ENCODE assay signal across 12 cellular contexts in the genomic region with DNA sequence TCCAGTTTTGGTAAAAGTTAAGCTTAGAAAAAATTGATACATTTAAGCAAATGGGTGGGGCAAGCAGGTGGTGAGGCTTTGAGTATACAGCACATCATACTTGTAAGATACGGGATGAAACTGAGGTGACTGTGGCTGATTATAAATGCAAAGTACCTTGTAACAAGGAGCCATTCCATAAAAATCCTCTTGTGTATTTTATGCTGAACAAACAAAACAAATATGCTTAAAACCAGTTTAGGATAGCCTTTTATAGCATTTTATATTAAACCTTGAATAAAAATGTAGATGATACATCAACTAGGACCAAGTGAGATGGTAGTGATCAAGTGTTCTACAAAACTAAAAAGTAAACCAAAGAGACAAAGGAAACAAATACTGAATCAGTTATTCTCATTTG. TPM values are rescaled to one million over a fixed set of nuclear protein-coding genes. Genes with fewer than 3 reads are reported as not detected.
A peak's percentile ranks its signal among the peaks of the same experiment; 100 is the strongest.
DNase-seq lines count a peak whose midpoint lies in the region; ATAC-seq and TF ChIP-seq lines count a peak whose summit lies in the region.
"Had no signal": no experiment of that assay in that cellular context is flagged by ENCODE, and none has a peak within 500 bp of the region (broad histone marks: within the 10 kb centered on the region; RNA-seq: fewer than 3 reads in every experiment).

No MANE protein-coding gene starts in this region.

- H3K4me3 ChIP-seq in right lobe of liver: peak overlapping the region in 1 of 3 donors; percentile 58
- H3K4me3 ChIP-seq in suprapubic skin: no peak overlapping the region
- no peak overlapping the region for H3K4me3 ChIP-seq in Peyer's patch
- H3K4me3 ChIP-seq: body of pancreas had no signal

- H3K4me3 Mint-ChIP-seq in activated T-cell treated with anti-CD3 and anti-CD28 coated beads, Interleukin-2, amount 50 U/mL, for 72 hours: peak overlapping the region; percentile 35 to 83
- peak overlapping the region; percentile 46 for H3K4me3 Mint-ChIP-seq in activated T-helper 2 cell treated with anti-CD3 and anti-CD28 coated beads, Interferon-gamma antibody, Interleukin-2, Interleukin-4, amounts not matched to agents 10 μg/mL and 5 μg/mL and 100 μg/mL, durations not matched to agents 14 hours and 24 hours and 36 hours (ENCODE audit: low read depth)

- H3K4me1 Mint-ChIP-seq in activated T-cell treated with anti-CD3 and anti-CD28 coated beads, Interleukin-2, amount 50 U/mL, for 72 hours (ENCODE audit: low read depth): peaks cover 54% of the 10 kb centered on the region
- H3K4me1 Mint-ChIP-seq in activated T-helper 2 cell treated with anti-CD3 and anti-CD28 coated beads, Interferon-gamma antibody, Interleukin-2, Interleukin-4, amounts not matched to agents 10 μg/mL and 5 μg/mL and 100 μg/mL, durations not matched to agents 14 hours and 24 hours and 36 hours (ENCODE audit: low read depth): peaks cover 58% of the 10 kb centered on the region

- TF ChIP-seq CTCF in right lobe of liver (IDR thresholded peaks at IDR 0.05) (no peak), suprapubic skin (IDR thresholded peaks at IDR 0.05) (no peak), Peyer's patch (IDR thresholded peaks at IDR 0.05) (no peak)

- no peaks in the 10 kb centered on the region for H3K27me3 Mint-ChIP-seq in activated T-cell treated with anti-CD3 and anti-CD28 coated beads, Interleukin-2, amount 50 U/mL, for 72 hours (ENCODE audit: low read depth)
- H3K27me3 Mint-ChIP-seq in activated T-helper 2 cell treated with anti-CD3 and anti-CD28 coated beads, Interferon-gamma antibody, Interleukin-2, Interleukin-4, amounts not matched to agents 10 μg/mL and 5 μg/mL and 100 μg/mL, durations not matched to agents 14 hours and 24 hours and 36 hours (ENCODE audit: low read depth): no peaks in the 10 kb centered on the region

- H3K9me3 ChIP-seq in right lobe of liver (no peaks in the 10 kb centered on the region), suprapubic skin (no peaks in the 10 kb centered on the region), Peyer's patch (no peaks in the 10 kb centered on the region)
- H3K9me3 ChIP-seq: body of pancreas, uterus had no signal

- H3K27ac ChIP-seq in right lobe of liver: peak overlapping the region in 2 of 3 donors; percentile 95 to 97
- peak overlapping the region; percentile 42 for H3K27ac ChIP-seq in suprapubic skin
- H3K27ac ChIP-seq in Peyer's patch: peak overlapping the region in 2 of 4 donors; percentile 5 to 15

- no peak for DNase-seq in activated T-cell treated with anti-CD3 and anti-CD28 coated beads, Interleukin-2, amount 50 U/mL, for 72 hours
- DNase-seq in activated T-cell treated with anti-CD3 and anti-CD28 coated beads, Interleukin-2, amount 50 U/mL, for 48 hours: no peak
- DNase-seq in activated T-helper 2 cell treated with anti-CD3 and anti-CD28 coated beads, Interferon-gamma antibody, Interleukin-2, Interleukin-4, amounts not matched to agents 10 μg/mL and 5 μg/mL and 100 μg/mL, durations not matched to agents 14 hours and 24 hours and 36 hours (ENCODE audit: low spot score): no peak
- DNase-seq in right lobe of liver: no peak
- DNase-seq in suprapubic skin (ENCODE audit: low spot score in 2 of 2): no peak
- no peak for DNase-seq in HuH-7 (ENCODE audit: low spot score)
- DNase-seq in NCI-H1092 (lab: John Stamatoyannopoulos, UW): no peak
- no peak for DNase-seq in Peyer's patch
- DNase-seq: activated CD8-positive, alpha-beta memory T cell treated with anti-CD3 and anti-CD28 coated beads for 24 hours; body of pancreas; NCI-H2227 treated with DMSO at 0.1 percent for 48 hours; uterus had no signal

- peak overlapping the region; percentile 68 for H3K27ac Mint-ChIP-seq in activated T-cell treated with anti-CD3 and anti-CD28 coated beads, Interleukin-2, amount 50 U/mL, for 72 hours
- H3K27ac Mint-ChIP-seq in activated T-helper 2 cell treated with anti-CD3 and anti-CD28 coated beads, Interferon-gamma antibody, Interleukin-2, Interleukin-4, amounts not matched to agents 10 μg/mL and 5 μg/mL and 100 μg/mL, durations not matched to agents 14 hours and 24 hours and 36 hours: no peak overlapping the region

- 67% methylated on average over 1 of the region's 1 CpG for WGBS in right lobe of liver (ENCODE audit: insufficient coverage, low coverage, low lambda C conversion rate, missing lambda C conversion rate)
- 81% methylated on average over 1 of the region's 1 CpG for WGBS in suprapubic skin

- intact Hi-C loops in activated T-helper 2 cell treated with anti-CD3 and anti-CD28 coated beads, Interferon-gamma antibody, Interleukin-2, Interleukin-4, amounts not matched to agents 10 μg/mL and 5 μg/mL and 100 μg/mL, durations not matched to agents 14 hours and 24 hours and 36 hours (cut with micrococcal nuclease): no loop called here
- intact Hi-C loops in right lobe of liver (cut with DNase I): no loop called here

- H3K36me3 Mint-ChIP-seq in activated T-cell treated with anti-CD3 and anti-CD28 coated beads, Interleukin-2, amount 50 U/mL, for 72 hours (ENCODE audit: insufficient read depth in 2 of 2): peaks cover 0 to 6% of the 10 kb centered on the region in 2 donors
- H3K36me3 Mint-ChIP-seq in activated T-helper 2 cell treated with anti-CD3 and anti-CD28 coated beads, Interferon-gamma antibody, Interleukin-2, Interleukin-4, amounts not matched to agents 10 μg/mL and 5 μg/mL and 100 μg/mL, durations not matched to agents 14 hours and 24 hours and 36 hours (ENCODE audit: low read depth): peaks cover 47% of the 10 kb centered on the region

- ATAC-seq in activated T-cell treated with anti-CD3 and anti-CD28 coated beads, Interleukin-2, amount 50 U/mL, for 72 hours (replicated peaks in 1 of 2): no peak
- no peak for ATAC-seq in right lobe of liver
- ATAC-seq: body of pancreas had no signal

- H3K27me3 ChIP-seq in right lobe of liver (no peaks in the 10 kb centered on the region), suprapubic skin (no peaks in the 10 kb centered on the region), Peyer's patch (no peaks in the 10 kb centered on the region)
- H3K27me3 ChIP-seq: body of pancreas, uterus had no signal

- H3K9me3 Mint-ChIP-seq in activated T-cell treated with anti-CD3 and anti-CD28 coated beads, Interleukin-2, amount 50 U/mL, for 72 hours: no peaks in the 10 kb centered on the region
- no peaks in the 10 kb centered on the region for H3K9me3 Mint-ChIP-seq in activated T-helper 2 cell treated with anti-CD3 and anti-CD28 coated beads, Interferon-gamma antibody, Interleukin-2, Interleukin-4, amounts not matched to agents 10 μg/mL and 5 μg/mL and 100 μg/mL, durations not matched to agents 14 hours and 24 hours and 36 hours

- TF ChIP-seq EP300 in suprapubic skin (IDR thresholded peaks at IDR 0.05): no peak

- H3K4me1 ChIP-seq in right lobe of liver (peaks cover 0 to 51% (median 5%) of the 10 kb centered on the region in 4 donors), suprapubic skin (peaks cover 57% of the 10 kb centered on the region), Peyer's patch (peaks cover 0 to 54% (median 9%) of the 10 kb centered on the region in 4 donors)

- TF ChIP-seq POLR2A in right lobe of liver (IDR thresholded peaks at IDR 0.05) (no peak), suprapubic skin (IDR thresholded peaks at IDR 0.05) (no peak), Peyer's patch (IDR thresholded peaks at IDR 0.05) (no peak)

- H3K36me3 ChIP-seq in right lobe of liver: no peaks in the 10 kb centered on the region
- no peaks in the 10 kb centered on the region for H3K36me3 ChIP-seq in suprapubic skin
- H3K36me3 ChIP-seq in Peyer's patch: no peaks in the 10 kb centered on the region
- H3K36me3 ChIP-seq: uterus had no signal

RNA-seq across cellular contexts. Expression of a gene that starts 3.4 kb away (rescaled TPM):
- 10 to 100 TPM; 48.7 to 65.5 TPM for total RNA-seq in activated T-cell treated with anti-CD3 and anti-CD28 coated beads, Interleukin-2, amount 50 U/mL, for 72 hours
- total RNA-seq in activated T-helper 2 cell treated with anti-CD3 and anti-CD28 coated beads, Interferon-gamma antibody, Interleukin-2, Interleukin-4, amounts not matched to agents 10 μg/mL and 5 μg/mL and 100 μg/mL, durations not matched to agents 14 hours and 24 hours and 36 hours: 54.0 and 65.1 TPM in 2 replicates
- 10 to 100 TPM; 15.1 to 83.8 (median 44.9) TPM for total RNA-seq in right lobe of liver
- total RNA-seq in suprapubic skin: 10 to 100 TPM; 16.6 to 42.0 (median 23.9) TPM
- total RNA-seq in Peyer's patch: 10 to 100 TPM; 80.7 to 93.2 (median 86.6) TPM
